Comparison of ENCODE assay signal across 8 cellular contexts in genomic region chr3:123584284-123584987, GRCh38.
DNase-seq lines count a peak whose midpoint lies in the region; TF ChIP-seq lines count a peak whose summit lies in the region.

No MANE protein-coding gene starts in this region.

- no peaks in the 10 kb centered on the region for H3K27me3 Mint-ChIP-seq in activated naive CD4-positive, alpha-beta T cell treated with anti-CD3 and anti-CD28 coated beads, Interleukin-2, amount 10 ng/mL, durations not matched to agents 7 days and 5 days

- peaks cover 24% of the 10 kb centered on the region for H3K4me1 ChIP-seq in HAP-1

- TF ChIP-seq CTCF in NB4 (IDR thresholded peaks at IDR 0.05; ENCODE audit: low read depth, low read length) = no peak

- H3K4me3 Mint-ChIP-seq in activated naive CD4-positive, alpha-beta T cell treated with anti-CD3 and anti-CD28 coated beads, Interleukin-2, amount 10 ng/mL, durations not matched to agents 7 days and 5 days = no peak overlapping the region

- in situ Hi-C loops in HAP-1 (cut with MboI; ENCODE audit: low sequenced_read_pairs) = no loop called here

- DNase-seq in activated naive CD4-positive, alpha-beta T cell treated with anti-CD3 and anti-CD28 coated beads, Interleukin-2, amount 10 ng/mL, durations not matched to agents 7 days and 5 days = no peak
- no peak for DNase-seq in activated naive CD4-positive, alpha-beta T cell treated with anti-CD3 and anti-CD28 coated beads, Interleukin-2, amount 50 U/mL, for 16 hours
- DNase-seq in HAP-1 (ENCODE audit: low spot score in 2 of 2) (peak in 1 of 2 experiments; percentile 46), NB4 (ENCODE audit: low read depth) (peak; percentile 24), anterior cingulate cortex (lab: John Stamatoyannopoulos, UW) (peak in 46 of 58 donors; percentile 25 to 83 (median 68)), hypothalamus (lab: John Stamatoyannopoulos, UW) (peak in 39 of 51 donors; percentile 30 to 83 (median 61)), skeletal muscle cell (ENCODE audit: low read depth) (no peak)
- DNase-seq in effector CD4-positive, alpha-beta T cell = no peak

- CTCF ChIA-PET in activated naive CD4-positive, alpha-beta T cell treated with anti-CD3 and anti-CD28 coated beads, Interleukin-2, amount 10 ng/mL, durations not matched to agents 7 days and 5 days (lab: Charles Lee) = interaction anchor here (1.2 to 1.3 kb wide), 2 partner anchors 10 to 20 kb away, joined by 3 read pairs; no protein-coding TSS in a partner anchor

- peak overlapping the region; percentile 16 for H3K27ac Mint-ChIP-seq in activated naive CD4-positive, alpha-beta T cell treated with anti-CD3 and anti-CD28 coated beads, Interleukin-2, amount 10 ng/mL, durations not matched to agents 7 days and 5 days

- peaks cover 19% of the 10 kb centered on the region for H3K36me3 ChIP-seq in HAP-1 (replicated peaks)

- H3K27me3 ChIP-seq in HAP-1 (ENCODE audit: low read depth) = no peaks in the 10 kb centered on the region

- H3K4me3 ChIP-seq in HAP-1 = peak overlapping the region; percentile 75
- H3K4me3 ChIP-seq in NB4 (ENCODE audit: low read depth, low read length) = peak overlapping the region; percentile 71
- H3K4me3 ChIP-seq in skeletal muscle cell (ENCODE audit: low read depth, low read length) = peak overlapping the region; percentile 63

- no peaks in the 10 kb centered on the region for H3K9me3 ChIP-seq in HAP-1

- peaks cover 34% of the 10 kb centered on the region for H3K36me3 Mint-ChIP-seq in activated naive CD4-positive, alpha-beta T cell treated with anti-CD3 and anti-CD28 coated beads, Interleukin-2, amount 10 ng/mL, durations not matched to agents 7 days and 5 days

- H3K4me1 Mint-ChIP-seq in activated naive CD4-positive, alpha-beta T cell treated with anti-CD3 and anti-CD28 coated beads, Interleukin-2, amount 10 ng/mL, durations not matched to agents 7 days and 5 days = peaks cover 31% of the 10 kb centered on the region

- H3K9me3 Mint-ChIP-seq in activated naive CD4-positive, alpha-beta T cell treated with anti-CD3 and anti-CD28 coated beads, Interleukin-2, amount 10 ng/mL, durations not matched to agents 7 days and 5 days = peaks cover 13% of the 10 kb centered on the region

- no peak for TF ChIP-seq POLR2A in NB4 (IDR thresholded peaks at IDR 0.05; ENCODE audit: extremely low read depth, insufficient read length)

Comparison
In these comparisons a context has a peak if more than half of its experiments do, and no peak if none do; other contexts are left out.
1. DNase-seq: peak in NB4 (single experiment), anterior cingulate cortex (46 of 58) and hypothalamus (39 of 51); none in activated naive CD4-positive, alpha-beta T cell treated with anti-CD3 and anti-CD28 coated beads, Interleukin-2, amount 10 ng/mL, durations not matched to agents 7 days and 5 days (single experiment), activated naive CD4-positive, alpha-beta T cell treated with anti-CD3 and anti-CD28 coated beads, Interleukin-2, amount 50 U/mL, for 16 hours (single experiment), skeletal muscle cell (single experiment) and effector CD4-positive, alpha-beta T cell (single experiment).
2. Peak in every context shown above with its lines, with median percentiles within 50 percentile points of each other: H3K4me3 ChIP-seq.